ENCODE assay signal across 1 cellular context in genomic region chr3:195722173-195723000, GRCh38. TPM values are rescaled to one million over a fixed set of nuclear protein-coding genes. Genes with fewer than 3 reads are reported as not detected.
"Had no signal": no experiment of that assay in that cellular context is flagged by ENCODE, and none has a peak within 500 bp of the region (broad histone marks: within the 10 kb centered on the region; RNA-seq: fewer than 3 reads in every experiment).

No MANE protein-coding gene starts in this region.

RNA-seq across cellular contexts. Expression of gene MUC20, which starts 1.6 kb away (rescaled TPM):
- polyA plus RNA-seq: endothelial cell of umbilical vein had no signal
